Comparison of ENCODE assay signal across 16 cellular contexts in the genomic region with DNA sequence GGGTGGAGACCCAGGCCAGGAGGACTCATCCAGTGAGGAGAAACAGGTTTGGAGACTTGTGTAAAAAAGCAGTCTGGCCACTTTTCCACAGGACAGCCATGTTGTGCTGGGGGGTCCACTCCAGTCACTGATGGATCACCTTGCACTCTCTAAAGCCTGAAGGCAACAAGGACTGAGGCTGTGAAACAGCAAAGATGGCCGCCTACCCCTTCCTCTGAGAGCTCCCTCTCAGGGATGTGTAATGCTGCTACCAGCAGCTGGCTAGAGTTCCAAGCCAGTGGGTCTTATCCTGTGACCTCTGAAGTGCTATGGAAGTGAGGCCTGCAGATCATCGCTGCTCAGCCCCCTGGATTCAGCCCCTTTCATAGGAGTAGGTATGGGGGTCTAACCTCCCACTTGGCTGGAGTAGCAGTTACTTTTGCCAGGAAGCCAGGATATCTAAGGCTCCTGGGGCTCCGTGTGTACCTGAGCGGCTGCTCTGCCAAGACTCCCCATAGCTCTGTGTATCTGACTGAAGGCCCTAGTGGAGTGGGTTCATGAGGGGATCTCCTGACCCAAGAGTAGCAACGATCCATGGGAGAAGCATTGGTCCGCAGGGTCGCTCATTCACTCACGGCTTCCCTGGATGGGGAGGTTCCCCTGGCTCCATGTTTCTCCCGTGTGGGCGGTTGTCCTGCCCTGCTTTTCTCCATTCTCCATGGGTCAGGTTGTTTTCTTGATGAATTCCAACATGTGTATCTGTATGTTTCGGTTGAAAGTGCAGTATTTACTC.
A peak's percentile ranks its signal among the peaks of the same experiment; 100 is the strongest.
DNase-seq lines count a peak whose midpoint lies in the region; ATAC-seq, FAIRE-seq and TF ChIP-seq lines count a peak whose summit lies in the region.
"Had no signal": no experiment of that assay in that cellular context is flagged by ENCODE, and none has a peak within 500 bp of the region (broad histone marks: within the 10 kb centered on the region; RNA-seq: fewer than 3 reads in every experiment).

No MANE protein-coding gene starts in this region.

- no peak overlapping the region for H3K4me2 ChIP-seq in K562 (ENCODE audit: insufficient read depth, low read length)
- H3K4me2 ChIP-seq: GM23338 had no signal

- no peaks in the 10 kb centered on the region for H3K27me3 ChIP-seq in K562 (ENCODE audit: control insufficient read depth in 2 of 2, insufficient read depth in 2 of 2, low read length in 2 of 2)
- H3K27me3 ChIP-seq: cardiac muscle cell, heart right ventricle, upper lobe of right lung had no signal

- H3K4me1 Mint-ChIP-seq in activated CD8-positive, alpha-beta memory T cell treated with anti-CD3 and anti-CD28 coated beads, Interleukin-2, amount 10 ng/mL, durations not matched to agents 7 days and 5 days = peaks cover 79% of the 10 kb centered on the region
- peaks cover 76% of the 10 kb centered on the region for H3K4me1 Mint-ChIP-seq in T-helper 1 cell treated with Interleukin-12 subunit alpha and Interleukin-12 subunit beta and Interleukin-4 antibody, amounts not matched to agents 30 μg/mL and 1 μg/mL, for 36 hours (ENCODE audit: low read depth)
- peaks cover 59% of the 10 kb centered on the region for H3K4me1 Mint-ChIP-seq in stimulated activated effector memory CD8-positive, alpha-beta T cell treated with anti-CD3 and anti-CD28 coated beads, Interleukin-12 subunit alpha, Interleukin-12 subunit beta, amount 100 ng/mL, for 72 hours
- H3K4me1 Mint-ChIP-seq: GM23338 had no signal

- peaks cover 14 to 23% of the 10 kb centered on the region in 2 experiments; a peak in 4 of 5 replicates for H3K4me1 ChIP-seq in K562 (replicated peaks in 1 of 2; ENCODE audit: control insufficient read depth in 2 of 2, insufficient read depth in 2 of 2, low read length in 2 of 2)

- intact Hi-C loops in K562 (cut with micrococcal nuclease) = no loop called here

- H3K79me2 ChIP-seq in K562 (ENCODE audit: control insufficient read depth, insufficient read depth, low read length) = no peaks in the 10 kb centered on the region

- H3K9me1 ChIP-seq in K562 (ENCODE audit: control insufficient read depth, insufficient read depth, low read length) = no peaks in the 10 kb centered on the region

- no TSS peak for BruUV-seq in K562 (replicated peaks; lab: Mats Ljungman, UMichigan)

- no peak for FAIRE-seq in K562 (lab: Jason Lieb, UNC)

- H3K4me3 ChIP-seq in K562 = no peak overlapping the region
- H3K4me3 ChIP-seq: cardiac muscle cell, GM23338, upper lobe of right lung had no signal

- no peak for TF ChIP-seq CTCF in K562 (IDR thresholded peaks at IDR 0.05 in 2 of 3, conservative IDR thresholded peaks at IDR 0.05 in 1 of 3; ENCODE audit: insufficient read depth in 2 of 3, low read depth in 1 of 3, low read length in 3 of 3)

- H3K27me3 Mint-ChIP-seq in activated CD8-positive, alpha-beta memory T cell treated with anti-CD3 and anti-CD28 coated beads, Interleukin-2, amount 10 ng/mL, durations not matched to agents 7 days and 5 days = no peaks in the 10 kb centered on the region
- no peaks in the 10 kb centered on the region for H3K27me3 Mint-ChIP-seq in T-helper 1 cell treated with Interleukin-12 subunit alpha and Interleukin-12 subunit beta and Interleukin-4 antibody, amounts not matched to agents 30 μg/mL and 1 μg/mL, for 36 hours (ENCODE audit: low read depth)
- H3K27me3 Mint-ChIP-seq: naive thymus-derived CD8-positive, alpha-beta T cell had no signal

- no peak for TF ChIP-seq RAD21 in K562 (CRISPR knock-in tag; conservative IDR thresholded peaks at IDR 0.05 in 1 of 2, IDR thresholded peaks at IDR 0.05 in 1 of 2)

- H3K36me3 Mint-ChIP-seq in activated CD8-positive, alpha-beta memory T cell treated with anti-CD3 and anti-CD28 coated beads, Interleukin-2, amount 10 ng/mL, durations not matched to agents 7 days and 5 days = peaks cover 29% of the 10 kb centered on the region
- H3K36me3 Mint-ChIP-seq in T-helper 1 cell treated with Interleukin-12 subunit alpha and Interleukin-12 subunit beta and Interleukin-4 antibody, amounts not matched to agents 30 μg/mL and 1 μg/mL, for 36 hours (ENCODE audit: low read depth) = peaks cover 29% of the 10 kb centered on the region
- H3K36me3 Mint-ChIP-seq in stimulated activated effector memory CD8-positive, alpha-beta T cell treated with anti-CD3 and anti-CD28 coated beads, Interleukin-12 subunit alpha, Interleukin-12 subunit beta, amount 100 ng/mL, for 72 hours = peaks cover 10% of the 10 kb centered on the region

- ATAC-seq in activated CD8-positive, alpha-beta memory T cell treated with anti-CD3 and anti-CD28 coated beads, Interleukin-2, amount 10 ng/mL, durations not matched to agents 7 days and 5 days = peak; percentile 11
- no peak; the same call in 2 of the 3 replicates for ATAC-seq in K562
- ATAC-seq in stimulated activated effector memory CD8-positive, alpha-beta T cell treated with anti-CD3 and anti-CD28 coated beads, Interleukin-12 subunit alpha, Interleukin-12 subunit beta, amount 100 ng/mL, for 72 hours = peak; percentile 25
- ATAC-seq: GM23338, heart right ventricle, left cardiac atrium had no signal

- H3K36me3 ChIP-seq in K562 (ENCODE audit: control insufficient read depth, insufficient read depth, low read length) = no peaks in the 10 kb centered on the region
- H3K36me3 ChIP-seq: cardiac muscle cell, heart right ventricle, upper lobe of right lung had no signal

- DNase-seq in activated CD8-positive, alpha-beta memory T cell treated with anti-CD3 and anti-CD28 coated beads, Interleukin-2, amount 10 ng/mL, durations not matched to agents 7 days and 5 days = peak; percentile 66
- DNase-seq in activated CD8-positive, alpha-beta memory T cell treated with anti-CD3 and anti-CD28 coated beads, Interleukin-2, amount 50 U/mL, for 4 hours = no peak
- DNase-seq in K562 (ENCODE audit: extremely low read depth in 1 of 4, low spot score in 3 of 4) (no peak), ureter (ENCODE audit: low spot score) (no peak), NCI-H2171 treated with DMSO at 0.1 percent for 48 hours (lab: John Stamatoyannopoulos, UW) (no peak)
- no peak for DNase-seq in stimulated activated effector memory CD8-positive, alpha-beta T cell treated with anti-CD3 and anti-CD28 coated beads, Interleukin-12 subunit alpha, Interleukin-12 subunit beta, amount 100 ng/mL, for 72 hours (ENCODE audit: low spot score in 2 of 2)
- DNase-seq in NK-92 treated with Interleukin-12 subunit alpha and Interleukin-12 subunit beta, amount 100 ng/mL, for 24 hours (lab: John Stamatoyannopoulos, UW) = no peak
- DNase-seq: DMS 273 treated with DMSO at 0.1 percent for 48 hours, heart right ventricle, left cardiac atrium, upper lobe of right lung had no signal

- CTCF ChIA-PET in activated CD8-positive, alpha-beta memory T cell treated with anti-CD3 and anti-CD28 coated beads, Interleukin-2, amount 10 ng/mL, durations not matched to agents 7 days and 5 days (lab: Charles Lee) = interaction anchor here (0.8 to 7.3 kb wide), 12 partner anchors 12 to 132 kb away, joined by 3 to 146 read pairs (median 7); partner anchors contain the start of gene TNFSF10
- CTCF ChIA-PET in K562 (lab: Yijun Ruan, JAX; ENCODE audit: low intra/inter-chr PET ratio) = no interaction called here

- peaks cover 18% of the 10 kb centered on the region for H3K9me3 Mint-ChIP-seq in activated CD8-positive, alpha-beta memory T cell treated with anti-CD3 and anti-CD28 coated beads, Interleukin-2, amount 10 ng/mL, durations not matched to agents 7 days and 5 days (ENCODE audit: low read depth)
- H3K9me3 Mint-ChIP-seq in T-helper 1 cell treated with Interleukin-12 subunit alpha and Interleukin-12 subunit beta and Interleukin-4 antibody, amounts not matched to agents 30 μg/mL and 1 μg/mL, for 36 hours = peaks cover 26% of the 10 kb centered on the region
- peaks cover 10% of the 10 kb centered on the region for H3K9me3 Mint-ChIP-seq in stimulated activated effector memory CD8-positive, alpha-beta T cell treated with anti-CD3 and anti-CD28 coated beads, Interleukin-12 subunit alpha, Interleukin-12 subunit beta, amount 100 ng/mL, for 72 hours
- H3K9me3 Mint-ChIP-seq: GM23338 had no signal

- WGBS in K562 (ENCODE audit: insufficient coverage, low coverage, missing lambda C conversion rate) = 71% methylated on average over 11 of the region's 11 CpGs

- no peak overlapping the region for H3K4me3 Mint-ChIP-seq in activated CD8-positive, alpha-beta memory T cell treated with anti-CD3 and anti-CD28 coated beads, Interleukin-2, amount 10 ng/mL, durations not matched to agents 7 days and 5 days
- peak overlapping the region; percentile 57 for H3K4me3 Mint-ChIP-seq in T-helper 1 cell treated with Interleukin-12 subunit alpha and Interleukin-12 subunit beta and Interleukin-4 antibody, amounts not matched to agents 30 μg/mL and 1 μg/mL, for 36 hours
- peak overlapping the region; percentile 57 for H3K4me3 Mint-ChIP-seq in stimulated activated effector memory CD8-positive, alpha-beta T cell treated with anti-CD3 and anti-CD28 coated beads, Interleukin-12 subunit alpha, Interleukin-12 subunit beta, amount 100 ng/mL, for 72 hours
- H3K4me3 Mint-ChIP-seq: GM23338 had no signal

- H3K27ac ChIP-seq in K562 (ENCODE audit: extremely low read depth, low read depth, low read length) = no peak overlapping the region
- H3K27ac ChIP-seq: cardiac muscle cell, epithelial cell of prostate had no signal

- no peak for TF ChIP-seq EP300 in K562 (IDR thresholded peaks at IDR 0.05; ENCODE audit: low read length)

- no peaks in the 10 kb centered on the region for H3K9me3 ChIP-seq in K562 (replicated peaks; ENCODE audit: control insufficient read depth, insufficient read depth, low read depth, low read length)
- H3K9me3 ChIP-seq: upper lobe of right lung had no signal

- POLR2A ChIA-PET in K562 (lab: Yijun Ruan, JAX) = interaction anchor here (0.6 kb wide), 1 partner anchor 105 kb away, joined by 3 read pairs; no protein-coding TSS in a partner anchor

- no peak overlapping the region for H3K9ac ChIP-seq in K562 (ENCODE audit: insufficient read depth in 1 of 2, low read depth in 2 of 2, low read length in 2 of 2)

- H2AFZ ChIP-seq in K562 (ENCODE audit: low read depth, low read length) = peak overlapping the region; percentile 22; the same call in 1 of the 2 replicates
- H2AFZ ChIP-seq: GM23338 had no signal

- peak overlapping the region; percentile 90 for H3K27ac Mint-ChIP-seq in activated CD8-positive, alpha-beta memory T cell treated with anti-CD3 and anti-CD28 coated beads, Interleukin-2, amount 10 ng/mL, durations not matched to agents 7 days and 5 days
- peak overlapping the region; percentile 88 for H3K27ac Mint-ChIP-seq in T-helper 1 cell treated with Interleukin-12 subunit alpha and Interleukin-12 subunit beta and Interleukin-4 antibody, amounts not matched to agents 30 μg/mL and 1 μg/mL, for 36 hours
- H3K27ac Mint-ChIP-seq in stimulated activated effector memory CD8-positive, alpha-beta T cell treated with anti-CD3 and anti-CD28 coated beads, Interleukin-12 subunit alpha, Interleukin-12 subunit beta, amount 100 ng/mL, for 72 hours = peak overlapping the region; percentile 92
- H3K27ac Mint-ChIP-seq: GM23338 had no signal

- no peak for TF ChIP-seq POLR2A in K562 (conservative IDR thresholded peaks at IDR 0.05)

- no peaks in the 10 kb centered on the region for H4K20me1 ChIP-seq in K562 (replicated peaks; ENCODE audit: control insufficient read depth, insufficient read depth, low read length)

- in situ Hi-C loops in K562 (cut with MboI) = no loop called here

TF ChIP-seq in K562, 482 proteins besides CTCF, POLR2A, EP300 and RAD21 (continues in another document):
- no peak for TF ChIP-seq HDGF (IDR thresholded peaks at IDR 0.05)
- TF ChIP-seq SRSF3 (IDR thresholded peaks at IDR 0.05; ENCODE audit: insufficient read depth, low read length) = no peak
